ENCODE assay signal across 1 cellular context in the genomic region with DNA sequence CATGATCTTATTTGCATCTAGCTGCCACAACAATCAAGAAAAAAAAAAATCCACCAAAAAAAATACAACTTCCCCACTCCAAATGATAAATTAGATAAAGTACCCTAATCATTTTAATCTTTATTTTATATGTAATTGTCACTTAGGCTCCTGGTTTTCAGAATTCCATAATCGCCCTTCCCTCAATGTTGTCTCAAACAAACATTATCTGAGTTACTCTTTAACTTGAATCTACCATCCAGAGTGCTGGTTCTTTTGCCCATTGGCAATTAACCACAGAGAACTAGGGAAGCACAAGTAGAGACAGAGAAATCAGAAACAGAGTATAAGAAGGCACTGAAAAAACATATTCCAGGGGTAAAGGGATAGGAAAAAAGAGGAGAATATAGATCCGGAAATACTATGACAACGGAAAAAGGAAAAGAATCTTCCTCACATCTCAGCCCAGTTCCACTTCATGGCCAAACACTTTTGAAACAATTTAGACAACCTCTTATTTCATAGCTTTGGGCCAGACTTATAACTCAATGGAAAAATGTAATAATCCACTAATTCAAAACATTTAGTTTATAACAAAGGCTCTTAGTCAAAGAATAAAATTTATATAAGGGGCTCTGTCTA.
TF ChIP-seq lines count a peak whose summit lies in the region.

No MANE protein-coding gene starts in this region.

TF ChIP-seq in GM23338, 12 proteins besides CTCF, POLR2A, EP300 and RAD21 (continued from another document):
- TF ChIP-seq, protein P1, sequence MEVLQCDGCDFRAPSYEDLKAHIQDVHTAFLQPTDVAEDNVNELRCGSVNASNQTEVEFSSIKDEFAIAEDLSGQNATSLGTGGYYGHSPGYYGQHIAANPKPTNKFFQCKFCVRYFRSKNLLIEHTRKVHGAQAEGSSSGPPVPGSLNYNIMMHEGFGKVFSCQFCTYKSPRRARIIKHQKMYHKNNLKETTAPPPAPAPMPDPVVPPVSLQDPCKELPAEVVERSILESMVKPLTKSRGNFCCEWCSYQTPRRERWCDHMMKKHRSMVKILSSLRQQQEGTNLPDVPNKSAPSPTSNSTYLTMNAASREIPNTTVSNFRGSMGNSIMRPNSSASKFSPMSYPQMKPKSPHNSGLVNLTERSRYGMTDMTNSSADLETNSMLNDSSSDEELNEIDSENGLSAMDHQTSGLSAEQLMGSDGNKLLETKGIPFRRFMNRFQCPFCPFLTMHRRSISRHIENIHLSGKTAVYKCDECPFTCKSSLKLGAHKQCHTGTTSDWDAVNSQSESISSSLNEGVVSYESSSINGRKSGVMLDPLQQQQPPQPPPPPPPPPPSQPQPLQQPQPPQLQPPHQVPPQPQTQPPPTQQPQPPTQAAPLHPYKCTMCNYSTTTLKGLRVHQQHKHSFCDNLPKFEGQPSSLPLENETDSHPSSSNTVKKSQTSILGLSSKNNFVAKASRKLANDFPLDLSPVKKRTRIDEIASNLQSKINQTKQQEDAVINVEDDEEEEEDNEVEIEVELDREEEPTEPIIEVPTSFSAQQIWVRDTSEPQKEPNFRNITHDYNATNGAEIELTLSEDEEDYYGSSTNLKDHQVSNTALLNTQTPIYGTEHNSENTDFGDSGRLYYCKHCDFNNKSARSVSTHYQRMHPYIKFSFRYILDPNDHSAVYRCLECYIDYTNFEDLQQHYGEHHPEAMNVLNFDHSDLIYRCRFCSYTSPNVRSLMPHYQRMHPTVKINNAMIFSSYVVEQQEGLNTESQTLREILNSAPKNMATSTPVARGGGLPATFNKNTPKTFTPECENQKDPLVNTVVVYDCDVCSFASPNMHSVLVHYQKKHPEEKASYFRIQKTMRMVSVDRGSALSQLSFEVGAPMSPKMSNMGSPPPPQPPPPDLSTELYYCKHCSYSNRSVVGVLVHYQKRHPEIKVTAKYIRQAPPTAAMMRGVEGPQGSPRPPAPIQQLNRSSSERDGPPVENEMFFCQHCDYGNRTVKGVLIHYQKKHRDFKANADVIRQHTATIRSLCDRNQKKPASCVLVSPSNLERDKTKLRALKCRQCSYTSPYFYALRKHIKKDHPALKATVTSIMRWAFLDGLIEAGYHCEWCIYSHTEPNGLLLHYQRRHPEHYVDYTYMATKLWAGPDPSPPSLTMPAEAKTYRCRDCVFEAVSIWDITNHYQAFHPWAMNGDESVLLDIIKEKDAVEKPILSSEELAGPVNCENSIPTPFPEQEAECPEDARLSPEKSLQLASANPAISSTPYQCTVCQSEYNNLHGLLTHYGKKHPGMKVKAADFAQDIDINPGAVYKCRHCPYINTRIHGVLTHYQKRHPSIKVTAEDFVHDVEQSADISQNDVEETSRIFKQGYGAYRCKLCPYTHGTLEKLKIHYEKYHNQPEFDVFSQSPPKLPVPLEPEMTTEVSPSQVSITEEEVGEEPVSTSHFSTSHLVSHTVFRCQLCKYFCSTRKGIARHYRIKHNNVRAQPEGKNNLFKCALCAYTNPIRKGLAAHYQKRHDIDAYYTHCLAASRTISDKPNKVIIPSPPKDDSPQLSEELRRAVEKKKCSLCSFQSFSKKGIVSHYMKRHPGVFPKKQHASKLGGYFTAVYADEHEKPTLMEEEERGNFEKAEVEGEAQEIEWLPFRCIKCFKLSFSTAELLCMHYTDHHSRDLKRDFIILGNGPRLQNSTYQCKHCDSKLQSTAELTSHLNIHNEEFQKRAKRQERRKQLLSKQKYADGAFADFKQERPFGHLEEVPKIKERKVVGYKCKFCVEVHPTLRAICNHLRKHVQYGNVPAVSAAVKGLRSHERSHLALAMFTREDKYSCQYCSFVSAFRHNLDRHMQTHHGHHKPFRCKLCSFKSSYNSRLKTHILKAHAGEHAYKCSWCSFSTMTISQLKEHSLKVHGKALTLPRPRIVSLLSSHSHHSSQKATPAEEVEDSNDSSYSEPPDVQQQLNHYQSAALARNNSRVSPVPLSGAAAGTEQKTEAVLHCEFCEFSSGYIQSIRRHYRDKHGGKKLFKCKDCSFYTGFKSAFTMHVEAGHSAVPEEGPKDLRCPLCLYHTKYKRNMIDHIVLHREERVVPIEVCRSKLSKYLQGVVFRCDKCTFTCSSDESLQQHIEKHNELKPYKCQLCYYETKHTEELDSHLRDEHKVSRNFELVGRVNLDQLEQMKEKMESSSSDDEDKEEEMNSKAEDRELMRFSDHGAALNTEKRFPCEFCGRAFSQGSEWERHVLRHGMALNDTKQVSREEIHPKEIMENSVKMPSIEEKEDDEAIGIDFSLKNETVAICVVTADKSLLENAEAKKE (CRISPR knock-in tag; IDR thresholded peaks at IDR 0.05) = no peak
- TF ChIP-seq CREB1 (CRISPR knock-in tag; IDR thresholded peaks at IDR 0.05; ENCODE audit: low read depth) = no peak
- TF ChIP-seq, protein P2, sequence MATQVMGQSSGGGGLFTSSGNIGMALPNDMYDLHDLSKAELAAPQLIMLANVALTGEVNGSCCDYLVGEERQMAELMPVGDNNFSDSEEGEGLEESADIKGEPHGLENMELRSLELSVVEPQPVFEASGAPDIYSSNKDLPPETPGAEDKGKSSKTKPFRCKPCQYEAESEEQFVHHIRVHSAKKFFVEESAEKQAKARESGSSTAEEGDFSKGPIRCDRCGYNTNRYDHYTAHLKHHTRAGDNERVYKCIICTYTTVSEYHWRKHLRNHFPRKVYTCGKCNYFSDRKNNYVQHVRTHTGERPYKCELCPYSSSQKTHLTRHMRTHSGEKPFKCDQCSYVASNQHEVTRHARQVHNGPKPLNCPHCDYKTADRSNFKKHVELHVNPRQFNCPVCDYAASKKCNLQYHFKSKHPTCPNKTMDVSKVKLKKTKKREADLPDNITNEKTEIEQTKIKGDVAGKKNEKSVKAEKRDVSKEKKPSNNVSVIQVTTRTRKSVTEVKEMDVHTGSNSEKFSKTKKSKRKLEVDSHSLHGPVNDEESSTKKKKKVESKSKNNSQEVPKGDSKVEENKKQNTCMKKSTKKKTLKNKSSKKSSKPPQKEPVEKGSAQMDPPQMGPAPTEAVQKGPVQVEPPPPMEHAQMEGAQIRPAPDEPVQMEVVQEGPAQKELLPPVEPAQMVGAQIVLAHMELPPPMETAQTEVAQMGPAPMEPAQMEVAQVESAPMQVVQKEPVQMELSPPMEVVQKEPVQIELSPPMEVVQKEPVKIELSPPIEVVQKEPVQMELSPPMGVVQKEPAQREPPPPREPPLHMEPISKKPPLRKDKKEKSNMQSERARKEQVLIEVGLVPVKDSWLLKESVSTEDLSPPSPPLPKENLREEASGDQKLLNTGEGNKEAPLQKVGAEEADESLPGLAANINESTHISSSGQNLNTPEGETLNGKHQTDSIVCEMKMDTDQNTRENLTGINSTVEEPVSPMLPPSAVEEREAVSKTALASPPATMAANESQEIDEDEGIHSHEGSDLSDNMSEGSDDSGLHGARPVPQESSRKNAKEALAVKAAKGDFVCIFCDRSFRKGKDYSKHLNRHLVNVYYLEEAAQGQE (IDR thresholded peaks at IDR 0.05; ENCODE audit: unreplicated experiment) = no peak
